ENCODE assay signal across 9 cellular contexts in genomic region chr13:99307247-99307646, GRCh38. TPM values are rescaled to one million over a fixed set of nuclear protein-coding genes. Genes with fewer than 3 reads are reported as not detected.
DNase-seq lines count a peak whose midpoint lies in the region; ATAC-seq and TF ChIP-seq lines count a peak whose summit lies in the region.
"Had no signal": no experiment of that assay in that cellular context is flagged by ENCODE, and none has a peak within 500 bp of the region (broad histone marks: within the 10 kb centered on the region; RNA-seq: fewer than 3 reads in every experiment).

GPR183 (minus strand) TSS chr13:99307399; CDS start chr13:99296145, 11,254 bp downstream.

- H3K4me3 Mint-ChIP-seq in activated T-cell treated with anti-CD3 and anti-CD28 coated beads, Interleukin-2, amount 50 U/mL, for 72 hours, result peak within 1 kb of the TSS; percentile 95 to 96

- no peaks in the 10 kb centered on the region for H3K36me3 ChIP-seq in cardiac muscle cell

- peak; percentile 48 to 63 for ATAC-seq in activated T-cell treated with anti-CD3 and anti-CD28 coated beads, Interleukin-2, amount 50 U/mL, for 72 hours (replicated peaks in 1 of 2)
- ATAC-seq in HG03045 (IDR thresholded peaks at IDR 0.05; ENCODE audit: unreplicated experiment), result peak; percentile 62

- no peaks in the 10 kb centered on the region for H3K9me3 Mint-ChIP-seq in activated T-cell treated with anti-CD3 and anti-CD28 coated beads, Interleukin-2, amount 50 U/mL, for 72 hours

- H3K27ac Mint-ChIP-seq in activated T-cell treated with anti-CD3 and anti-CD28 coated beads, Interleukin-2, amount 50 U/mL, for 72 hours, result peak within 1 kb of the TSS; percentile 98

- TF ChIP-seq CTCF in cardiac muscle cell (IDR thresholded peaks at IDR 0.05; ENCODE audit: low read depth, low read length), result no peak

- peaks cover 33% of the 10 kb centered on the region for H3K4me1 ChIP-seq in cardiac muscle cell (ENCODE audit: low read depth)

- peak in 1 of 2 donors; percentile 45 for DNase-seq in activated T-cell treated with anti-CD3 and anti-CD28 coated beads, Interleukin-2, amount 50 U/mL, for 72 hours
- DNase-seq in activated T-cell treated with anti-CD3 and anti-CD28 coated beads, Interleukin-2, amount 50 U/mL, for 1 hour, result no peak
- DNase-seq in SW480 (ENCODE audit: low spot score) (peak; percentile 22), cardiac muscle cell (ENCODE audit: low read depth in 1 of 2, low spot score in 1 of 2) (peak in 1 of 2 donors; percentile 82), NCI-H82 treated with DMSO at 0.1 percent for 48 hours (lab: John Stamatoyannopoulos, UW; ENCODE audit: unreplicated experiment) (no peak), NK-92 (lab: John Stamatoyannopoulos, UW; ENCODE audit: unreplicated experiment) (no peak)
- DNase-seq: DND-41 had no signal

- H3K9me3 ChIP-seq in cardiac muscle cell (ENCODE audit: low read depth), result no peaks in the 10 kb centered on the region

- H3K27me3 ChIP-seq in cardiac muscle cell, result no peaks in the 10 kb centered on the region

- H3K27me3 Mint-ChIP-seq in activated T-cell treated with anti-CD3 and anti-CD28 coated beads, Interleukin-2, amount 50 U/mL, for 72 hours (ENCODE audit: low read depth), result no peaks in the 10 kb centered on the region

- H3K27ac ChIP-seq in cardiac muscle cell (peak within 1 kb of the TSS; percentile 98), skin epidermis (peak within 1 kb of the TSS in 19 of 21 experiments; percentile 26 to 87 (median 74))

- peaks cover 26 to 32% of the 10 kb centered on the region in 2 donors for H3K36me3 Mint-ChIP-seq in activated T-cell treated with anti-CD3 and anti-CD28 coated beads, Interleukin-2, amount 50 U/mL, for 72 hours (ENCODE audit: insufficient read depth in 2 of 2)

- peak within 1 kb of the TSS; percentile 46 for H3K4me3 ChIP-seq in cardiac muscle cell
- peak within 1 kb of the TSS; percentile 19 to 42 (median 26) for H3K4me3 ChIP-seq in skin epidermis

- H3K4me1 Mint-ChIP-seq in activated T-cell treated with anti-CD3 and anti-CD28 coated beads, Interleukin-2, amount 50 U/mL, for 72 hours (ENCODE audit: low read depth), result peaks cover 83% of the 10 kb centered on the region

RNA-seq across cellular contexts. Expression of gene GPR183, which starts in this region (rescaled TPM):
- 10 to 100 TPM; 32.8 to 57.5 TPM for total RNA-seq in activated T-cell treated with anti-CD3 and anti-CD28 coated beads, Interleukin-2, amount 50 U/mL, for 72 hours
- total RNA-seq in cardiac muscle cell, result 11.5 and 11.6 TPM in 2 replicates
- 17.1 and 21.1 TPM in 2 replicates for polyA plus RNA-seq in cardiac muscle cell
